ENCODE assay signal across 20 cellular contexts in genomic region chr7:109641445-109641844, GRCh38.
DNase-seq lines count a peak whose midpoint lies in the region; FAIRE-seq and TF ChIP-seq lines count a peak whose summit lies in the region.
"Had no signal": no experiment of that assay in that cellular context is flagged by ENCODE, and none has a peak within 500 bp of the region (broad histone marks: within the 10 kb centered on the region; RNA-seq: fewer than 3 reads in every experiment).

No MANE protein-coding gene starts in this region.

- H3K9me3 ChIP-seq in H1 (ENCODE audit: insufficient read depth in 2 of 2, low read depth in 1 of 2, low read length in 1 of 2) (no peaks in the 10 kb centered on the region), smooth muscle cell (replicated peaks; ENCODE audit: low read depth) (no peaks in the 10 kb centered on the region)
- H3K9me3 ChIP-seq: BLaER1 treated with 17β-estradiol and CSF1 and Interleukin-3, amounts not matched to agents 10 nM and 100 nM; MG63; SJSA1 had no signal

- 0 out of 2 replicates have a peak overlapping the region, but pooled peaks have one; percentile 6 for H2BK5ac ChIP-seq in H1 (ENCODE audit: low read depth, low read length)

- DNase-seq in ELR (ENCODE audit: low read depth), result peak; percentile 68
- DNase-seq in NB4 (ENCODE audit: low read depth), result peak; percentile 3
- DNase-seq in H1 (ENCODE audit: low read depth in 1 of 2, low spot score in 2 of 2), result no peak
- no peak for DNase-seq in smooth muscle cell (lab: John Stamatoyannopoulos, UW; ENCODE audit: unreplicated experiment)
- DNase-seq in T-helper 2 cell, result no peak
- no peak for DNase-seq in NCI-H1417 treated with DMSO at 0.1 percent for 48 hours (lab: John Stamatoyannopoulos, UW)
- DNase-seq in stimulated activated CD4-positive, alpha-beta T cell treated with anti-CD3 and anti-CD28 coated beads, Interleukin-2, amount 100 ng/mL, for 48 hours, result no peak
- DNase-seq: Calu3; CD8-positive, alpha-beta T cell; GOT3; MG63; NCI-H1092; NCI-H146; NCI-H2029 treated with DMSO at 0.1 percent for 48 hours; NCI-H2171; NCI-H526; PC-9 had no signal

- H3K23ac ChIP-seq in H1 (ENCODE audit: insufficient read length), result no peak overlapping the region

- H2BK20ac ChIP-seq in H1 (ENCODE audit: low read length), result no peak overlapping the region

- no peak overlapping the region for H2BK15ac ChIP-seq in H1 (ENCODE audit: low read length)

- no peaks in the 10 kb centered on the region for H3K23me2 ChIP-seq in H1 (ENCODE audit: low read depth, low read length)

- H3K14ac ChIP-seq in H1 (ENCODE audit: insufficient read length), result no peak overlapping the region

- POLR2A ChIA-PET in H1 (lab: Charles Lee; ENCODE audit: partially characterized antibody), result no interaction called here

- FAIRE-seq in H1 (lab: Jason Lieb, UNC), result no peak

- no peak overlapping the region for H2BK120ac ChIP-seq in H1 (replicated peaks; ENCODE audit: low read depth, low read length)

- no peak overlapping the region for H3K4me3 ChIP-seq in NB4 (ENCODE audit: low read depth, low read length)
- H3K4me3 ChIP-seq in H1 (ENCODE audit: extremely low read depth in 1 of 4, insufficient read depth in 2 of 4, low read depth in 3 of 4, low read length in 4 of 4), result no peak overlapping the region
- H3K4me3 ChIP-seq in smooth muscle cell, result no peak overlapping the region
- H3K4me3 ChIP-seq: BLaER1 treated with 17β-estradiol and CSF1 and Interleukin-3, amounts not matched to agents 10 nM and 100 nM; MG63; PC-9; SJSA1 had no signal

- CTCF ChIA-PET in H1 (lab: Charles Lee; ENCODE audit: partially characterized antibody), result interaction anchor here (0.6 kb wide), 1 partner anchor 523 kb away, joined by 3 read pairs; no protein-coding TSS in a partner anchor

- TF ChIP-seq POLR2A in NB4 (IDR thresholded peaks at IDR 0.05; ENCODE audit: extremely low read depth, insufficient read length), result no peak
- no peak for TF ChIP-seq POLR2A in H1 (IDR thresholded peaks at IDR 0.05; ENCODE audit: control extremely low read depth in 1 of 2, low read depth in 2 of 2, low read length in 2 of 2)

- H2AFZ ChIP-seq in H1 (ENCODE audit: low read length), result peak overlapping the region; percentile 21; the same call in 1 of the 2 replicates
- no peak overlapping the region for H2AFZ ChIP-seq in smooth muscle cell (ENCODE audit: low read depth)
- H2AFZ ChIP-seq: PC-9 had no signal

- H3K4ac ChIP-seq in H1 (replicated peaks; ENCODE audit: insufficient read length, low read depth, low read length), result no peak overlapping the region

- H3K9ac ChIP-seq in H1 (replicated peaks in 1 of 4; ENCODE audit: extremely low read depth in 1 of 4, low read depth in 3 of 4, low read length in 3 of 4) (peak overlapping the region in 1 of 4 experiments; percentile 13; a peak in 1 of 7 replicates), smooth muscle cell (ENCODE audit: low read depth) (no peak overlapping the region)
- H3K9ac ChIP-seq: BLaER1 treated with 17β-estradiol and CSF1 and Interleukin-3, amounts not matched to agents 10 nM and 100 nM; KMS-11 had no signal

- H3K4me1 ChIP-seq in H1 (replicated peaks in 1 of 4; ENCODE audit: control insufficient read depth in 3 of 4, insufficient read depth in 4 of 4, low read length in 3 of 4), result peaks cover 2 to 5% (median 4%) of the 10 kb centered on the region in 4 experiments; a peak in 6 of 7 replicates
- no peaks in the 10 kb centered on the region for H3K4me1 ChIP-seq in smooth muscle cell (ENCODE audit: low read depth)
- H3K4me1 ChIP-seq: BLaER1 treated with 17β-estradiol and CSF1 and Interleukin-3, amounts not matched to agents 10 nM and 100 nM; SJSA1 had no signal

- no peak overlapping the region for H4K8ac ChIP-seq in H1 (ENCODE audit: extremely low read depth, insufficient read depth, low read length)

- H3K56ac ChIP-seq in H1 (replicated peaks; ENCODE audit: insufficient read length, low read depth, low read length), result no peak overlapping the region

- no peak for TF ChIP-seq RAD21 in H1 (IDR thresholded peaks at IDR 0.05 in 1 of 2, conservative IDR thresholded peaks at IDR 0.05 in 1 of 2; ENCODE audit: low read depth in 2 of 2, low read length in 2 of 2)

- no peaks in the 10 kb centered on the region for H3F3A ChIP-seq in smooth muscle cell (ENCODE audit: low read depth)

- TF ChIP-seq CTCF in NB4 (IDR thresholded peaks at IDR 0.05; ENCODE audit: low read depth, low read length) (no peak), H1 (IDR thresholded peaks at IDR 0.05; ENCODE audit: control extremely low read depth in 1 of 3, insufficient read depth in 1 of 3, low read depth in 1 of 3, low read length in 3 of 3) (no peak), smooth muscle cell (IDR thresholded peaks at IDR 0.05; ENCODE audit: borderline replicate concordance, insufficient read depth, poor library complexity, severe bottlenecking) (no peak)

- no peak overlapping the region for H3K27ac ChIP-seq in H1 (ENCODE audit: low read depth, low read length)
- H3K27ac ChIP-seq in smooth muscle cell (ENCODE audit: low read depth), result peak overlapping the region; percentile 11
- H3K27ac ChIP-seq: BLaER1 treated with 17β-estradiol and CSF1 and Interleukin-3, amounts not matched to agents 10 nM and 100 nM; KMS-11; PC-9; SJSA1 had no signal

- H3K36me3 ChIP-seq in H1 (ENCODE audit: control insufficient read depth in 2 of 4, insufficient read depth in 4 of 4, low read length in 3 of 4) (no peaks in the 10 kb centered on the region), smooth muscle cell (ENCODE audit: low read depth) (no peaks in the 10 kb centered on the region)
- H3K36me3 ChIP-seq: BLaER1 treated with 17β-estradiol and CSF1 and Interleukin-3, amounts not matched to agents 10 nM and 100 nM; MG63; SJSA1 had no signal

- TF ChIP-seq EP300 in H1 (IDR thresholded peaks at IDR 0.05; ENCODE audit: borderline replicate concordance in 1 of 2, low read depth in 2 of 2, low read length in 2 of 2), result no peak

- H3K79me2 ChIP-seq in H1 (ENCODE audit: control insufficient read depth in 1 of 2, insufficient read depth in 2 of 2, low read length in 2 of 2), result no peaks in the 10 kb centered on the region
- no peaks in the 10 kb centered on the region for H3K79me2 ChIP-seq in smooth muscle cell (ENCODE audit: low read depth)

- H3K18ac ChIP-seq in H1 (ENCODE audit: extremely low read depth, low read length), result no peak overlapping the region

- WGBS in H1 (ENCODE audit: extremely low coverage in 1 of 2, insufficient coverage in 1 of 2, insufficient read length in 1 of 2, insufficient replicate concordance in 2 of 2, low coverage in 1 of 2, low lambda C conversion rate in 2 of 2, missing lambda C conversion rate in 1 of 2), 2 experiments, result 88% methylated on average over 7 of the region's 7 CpGs; no CpG with 5 or more reads in 1 of the 2 experiments
- WGBS in smooth muscle cell (ENCODE audit: low lambda C conversion rate), result 76% methylated on average over 7 of the region's 7 CpGs

- H3K79me1 ChIP-seq in H1 (ENCODE audit: low read depth, low read length), result no peaks in the 10 kb centered on the region

- no peak overlapping the region for H4K5ac ChIP-seq in H1 (ENCODE audit: insufficient read length, low read depth, low read length)

- H3K27me3 ChIP-seq in H1 (replicated peaks in 1 of 4; ENCODE audit: control insufficient read depth in 3 of 4, extremely low read depth in 1 of 4, insufficient read depth in 3 of 4, low read length in 3 of 4) (no peaks in the 10 kb centered on the region), smooth muscle cell (ENCODE audit: low read depth) (no peaks in the 10 kb centered on the region)
- H3K27me3 ChIP-seq: BLaER1 treated with 17β-estradiol and CSF1 and Interleukin-3, amounts not matched to agents 10 nM and 100 nM; MG63; SJSA1 had no signal

- no peak overlapping the region for H3K4me2 ChIP-seq in H1 (ENCODE audit: insufficient read depth in 1 of 2, low read depth in 2 of 2, low read length in 2 of 2)
- H3K4me2 ChIP-seq in smooth muscle cell, result no peak overlapping the region
- H3K4me2 ChIP-seq: BLaER1 treated with 17β-estradiol and CSF1 and Interleukin-3, amounts not matched to agents 10 nM and 100 nM; KMS-11; PC-9 had no signal

- H4K91ac ChIP-seq in H1 (replicated peaks; ENCODE audit: insufficient read length, low read length), result peak overlapping the region; percentile 81

- 0 out of 2 replicates have a peak overlapping the region, but pooled peaks have one; percentile 45 for H2BK12ac ChIP-seq in H1 (ENCODE audit: low read depth, low read length)

- no peak overlapping the region for H2AK5ac ChIP-seq in H1 (ENCODE audit: low read depth, low read length)

- no peaks in the 10 kb centered on the region for H4K20me1 ChIP-seq in H1 (replicated peaks in 1 of 2; ENCODE audit: control insufficient read depth in 1 of 2, insufficient read depth in 2 of 2, low read length in 2 of 2)
- no peaks in the 10 kb centered on the region for H4K20me1 ChIP-seq in smooth muscle cell (ENCODE audit: low read depth)
- H4K20me1 ChIP-seq: BLaER1 treated with 17β-estradiol and CSF1 and Interleukin-3, amounts not matched to agents 10 nM and 100 nM had no signal

TF ChIP-seq in H1, 55 proteins besides CTCF, POLR2A, EP300 and RAD21 (continues in another document):
- TF ChIP-seq ZNF274 (IDR thresholded peaks at IDR 0.05; ENCODE audit: borderline replicate concordance, extremely low read depth, low read length), result no peak
- TF ChIP-seq HDAC2 (IDR thresholded peaks at IDR 0.05; ENCODE audit: borderline replicate concordance in 1 of 2, low read depth in 2 of 2, low read length in 2 of 2), result no peak
- no peak for TF ChIP-seq JUND (IDR thresholded peaks at IDR 0.05; ENCODE audit: low read length)
- TF ChIP-seq KDM4A (IDR thresholded peaks at IDR 0.05; ENCODE audit: low read depth, low read length, severe bottlenecking), result no peak
- no peak for TF ChIP-seq SAP30 (IDR thresholded peaks at IDR 0.05; ENCODE audit: insufficient read depth, insufficient replicate concordance, low read length)
- no peak for TF ChIP-seq USF2 (IDR thresholded peaks at IDR 0.05; ENCODE audit: low read length)
- TF ChIP-seq GABPA (IDR thresholded peaks at IDR 0.05; ENCODE audit: borderline replicate concordance, insufficient read depth, low read length), result no peak
- TF ChIP-seq JUN (IDR thresholded peaks at IDR 0.05; ENCODE audit: low read depth, low read length), result no peak
- no peak for TF ChIP-seq BACH1 (IDR thresholded peaks at IDR 0.05; ENCODE audit: low read length)
- no peak for TF ChIP-seq RXRA (IDR thresholded peaks at IDR 0.05; ENCODE audit: insufficient read depth, low read depth, low read length)
- TF ChIP-seq POLR2AphosphoS5 (IDR thresholded peaks at IDR 0.05; ENCODE audit: low read depth, low read length), result no peak
- TF ChIP-seq KDM1A (IDR thresholded peaks at IDR 0.05; ENCODE audit: borderline replicate concordance, low read length), result no peak
- no peak for TF ChIP-seq SIRT6 (IDR thresholded peaks at IDR 0.05; ENCODE audit: low read length)

Comparison
In these comparisons a context has a peak if more than half of its experiments do, and no peak if none do; other contexts are left out.
1. DNase-seq: peak in ELR (single experiment) and NB4 (single experiment); none in H1 (0 of 2), smooth muscle cell (single experiment), T-helper 2 cell (0 of 5), NCI-H1417 treated with DMSO at 0.1 percent for 48 hours (single experiment) and stimulated activated CD4-positive, alpha-beta T cell treated with anti-CD3 and anti-CD28 coated beads, Interleukin-2, amount 100 ng/mL, for 48 hours (0 of 2).